ENCODE assay signal across 21 cellular contexts in the genomic region with DNA sequence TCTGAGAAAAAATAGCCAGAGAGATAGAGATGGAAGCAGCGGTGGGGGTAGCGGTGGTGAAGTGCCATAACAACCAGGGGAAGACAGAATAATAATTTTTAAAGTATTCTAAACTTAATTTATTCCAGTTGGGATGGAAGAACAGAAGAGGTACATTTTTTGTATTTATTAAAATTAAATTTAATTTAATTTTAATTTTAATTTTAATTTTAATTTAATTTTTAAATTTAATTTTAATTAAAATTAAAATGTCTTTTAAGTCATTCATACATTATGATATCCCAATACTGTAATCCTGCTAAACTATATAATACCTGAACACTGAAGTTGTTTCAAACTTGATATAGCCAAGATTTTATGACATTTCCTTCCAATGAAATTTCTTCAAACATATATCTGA.
"Had no signal": no experiment of that assay in that cellular context is flagged by ENCODE, and none has a peak within 500 bp of the region (broad histone marks: within the 10 kb centered on the region; RNA-seq: fewer than 3 reads in every experiment).

No MANE protein-coding gene starts in this region.

- H3K36me3 ChIP-seq: MG63, SJCRH30 had no signal

- FAIRE-seq: HepG2 had no signal

- H3K4me3 ChIP-seq: MG63, SJCRH30 had no signal

- DNase-seq: IMR-90, Karpas-422, KG1, MG63, NCI-H1092, NCI-H1105 treated with DMSO at 0.1 percent for 48 hours, NCI-H1417 treated with DMSO at 0.1 percent for 48 hours, NCI-H146, NCI-H1930, NCI-H2081, NCI-H2107, NCI-H2227 treated with DMSO at 0.1 percent for 48 hours, NCI-H524 treated with DMSO at 0.1 percent for 48 hours, NCI-H69, NCI-H774, SHP77 treated with DMSO at 0.1 percent for 48 hours, SJCRH30 had no signal

- H3K9me3 ChIP-seq: MG63, SJCRH30 had no signal

- H3K4me1 ChIP-seq: SJCRH30 had no signal

- ATAC-seq: HepG2, Panc1, Right ventricle myocardium inferior, SK-N-SH treated with all-trans-retinoic acid at 6 μM for 48 hours had no signal

- H3K27ac ChIP-seq: SJCRH30 had no signal
